Comparison of ENCODE assay signal across 7 cellular contexts in genomic region chr9:64772751-64773331, GRCh38.
DNase-seq lines count a peak whose midpoint lies in the region; ATAC-seq, FAIRE-seq and TF ChIP-seq lines count a peak whose summit lies in the region.
"Not testable (repeated sequence)": the region's sequence is repeated elsewhere in the genome, so short reads cannot be mapped to it uniquely, and the experiment has no call there.

No MANE protein-coding gene starts in this region.

- POLR2A ChIA-PET in OCI-LY7 (lab: Charles Lee): not testable (repeated sequence)

- not testable (repeated sequence) for H3K9me3 Mint-ChIP-seq in activated T-cell treated with anti-CD3 and anti-CD28 coated beads, Interleukin-2, amount 50 U/mL, for 72 hours

- not testable (repeated sequence) for H3K4me1 ChIP-seq in GM23248 (ENCODE audit: insufficient read depth); OCI-LY7 (ENCODE audit: insufficient read depth, low read length, poor library complexity, severe bottlenecking); skeletal muscle satellite cell (ENCODE audit: control insufficient read depth, insufficient read depth, low read length)

- WGBS in GM23248 (ENCODE audit: low coverage in 1 of 2, low lambda C conversion rate in 2 of 2, missing lambda C conversion rate in 2 of 2), 2 experiments: 1% methylated on average over 38 of the region's 67 CpGs; no CpG with 5 or more reads in 1 of the 2 experiments

- not testable (repeated sequence) for FAIRE-seq in bronchial epithelial cell (lab: Jason Lieb, UNC)

- not testable (repeated sequence) for H3K9me2 ChIP-seq in GM23248 (ENCODE audit: insufficient read depth); OCI-LY7 (ENCODE audit: insufficient read depth, low read length); neural cell (ENCODE audit: insufficient read depth, low read length)

- peak overlapping the region; percentile 49 to 52 for H3K4me3 Mint-ChIP-seq in activated T-cell treated with anti-CD3 and anti-CD28 coated beads, Interleukin-2, amount 50 U/mL, for 72 hours

- intact Hi-C loops in OCI-LY7 (cut with micrococcal nuclease; ENCODE audit: unreplicated experiment): not testable (repeated sequence)

- TF ChIP-seq EP300 in neural cell (conservative IDR thresholded peaks at IDR 0.05; ENCODE audit: poor library complexity, severe bottlenecking): not testable (repeated sequence)

- H3K9me3 ChIP-seq in GM23248 (ENCODE audit: low read depth); OCI-LY7 (ENCODE audit: low read length); neural cell (ENCODE audit: low read length); skeletal muscle satellite cell (replicated peaks; ENCODE audit: low read length): not testable (repeated sequence)

- not testable (repeated sequence) for BruUV-seq in OCI-LY7 (replicated peaks; lab: Mats Ljungman, UMichigan)

- peak; percentile 0 for DNase-seq in GM23248
- DNase-seq in OCI-LY7 (ENCODE audit: low spot score): peak; percentile 0
- peak in 1 of 2 donors; percentile 0 for DNase-seq in activated T-cell treated with anti-CD3 and anti-CD28 coated beads, Interleukin-2, amount 50 U/mL, for 72 hours
- not testable (repeated sequence) for DNase-seq in bronchial epithelial cell (ENCODE audit: low read depth)
- peak; percentile 2 for DNase-seq in glomerular visceral epithelial cell (ENCODE audit: extremely low spot score)

- not testable (repeated sequence) for H2AFZ ChIP-seq in GM23248; OCI-LY7 (ENCODE audit: low read length); neural cell (ENCODE audit: low read depth, low read length)

- CTCF ChIA-PET in OCI-LY7 (lab: Charles Lee; ENCODE audit: unreplicated experiment): not testable (repeated sequence)

- not testable (repeated sequence) for TF ChIP-seq CTCF in OCI-LY7 (conservative IDR thresholded peaks at IDR 0.05; ENCODE audit: low read length); bronchial epithelial cell (IDR thresholded peaks at IDR 0.05; ENCODE audit: insufficient read depth, low read length, severe bottlenecking); neural cell (IDR thresholded peaks at IDR 0.05; ENCODE audit: poor library complexity, severe bottlenecking)

- not testable (repeated sequence) for ATAC-seq in activated T-cell treated with anti-CD3 and anti-CD28 coated beads, Interleukin-2, amount 50 U/mL, for 72 hours (replicated peaks in 1 of 2)

- H3K4me1 Mint-ChIP-seq in activated T-cell treated with anti-CD3 and anti-CD28 coated beads, Interleukin-2, amount 50 U/mL, for 72 hours (ENCODE audit: low read depth): not testable (repeated sequence)

- not testable (repeated sequence) for H3F3A ChIP-seq in GM23248 (ENCODE audit: insufficient read depth); neural cell (ENCODE audit: insufficient read depth, low read length, poor library complexity, severe bottlenecking)

- in situ Hi-C loops in GM23248 (cut with MboI): not testable (repeated sequence)

- H3K9ac ChIP-seq in GM23248; neural cell (ENCODE audit: low read length); skeletal muscle satellite cell (ENCODE audit: low read depth, low read length): not testable (repeated sequence)

- not testable (repeated sequence) for H3K4me3 ChIP-seq in GM23248; skeletal muscle satellite cell (ENCODE audit: low read length)
- peak overlapping the region; percentile 62 for H3K4me3 ChIP-seq in OCI-LY7 (ENCODE audit: low read depth, low read length, poor library complexity, severe bottlenecking)
- peak overlapping the region; percentile 21 for H3K4me3 ChIP-seq in bronchial epithelial cell (ENCODE audit: low read depth, low read length)
- H3K4me3 ChIP-seq in neural cell (ENCODE audit: low read length): peak overlapping the region; percentile 55

- not testable (repeated sequence) for H3K4me2 ChIP-seq in GM23248 (ENCODE audit: unreplicated experiment); OCI-LY7 (ENCODE audit: low read length); neural cell (ENCODE audit: low read length)
- peak overlapping the region; percentile 37 for H3K4me2 ChIP-seq in skeletal muscle satellite cell (ENCODE audit: low read length)

- not testable (repeated sequence) for H3K79me2 ChIP-seq in GM23248 (ENCODE audit: insufficient read depth); OCI-LY7 (ENCODE audit: insufficient read depth, low read depth, low read length); neural cell (replicated peaks; ENCODE audit: insufficient read depth, low read length)

- H4K20me1 ChIP-seq in GM23248 (ENCODE audit: insufficient read depth); OCI-LY7 (ENCODE audit: insufficient read depth, low read length); neural cell (ENCODE audit: insufficient read depth): not testable (repeated sequence)

- H3K27me3 Mint-ChIP-seq in activated T-cell treated with anti-CD3 and anti-CD28 coated beads, Interleukin-2, amount 50 U/mL, for 72 hours (ENCODE audit: low read depth): peaks cover 11% of the 10 kb centered on the region

- not testable (repeated sequence) for H3K36me3 Mint-ChIP-seq in activated T-cell treated with anti-CD3 and anti-CD28 coated beads, Interleukin-2, amount 50 U/mL, for 72 hours (ENCODE audit: insufficient read depth in 2 of 2)

- TF ChIP-seq RAD21 in neural cell (conservative IDR thresholded peaks at IDR 0.05): not testable (repeated sequence)

- H3K27ac Mint-ChIP-seq in activated T-cell treated with anti-CD3 and anti-CD28 coated beads, Interleukin-2, amount 50 U/mL, for 72 hours: not testable (repeated sequence)

- H3K27ac ChIP-seq in GM23248; OCI-LY7 (ENCODE audit: low read depth, low read length, poor library complexity, severe bottlenecking); neural cell (ENCODE audit: low read length): not testable (repeated sequence)

- not testable (repeated sequence) for H3K36me3 ChIP-seq in GM23248 (ENCODE audit: low read depth); OCI-LY7 (ENCODE audit: insufficient read depth, low read length); bronchial epithelial cell (ENCODE audit: control insufficient read depth, insufficient read depth, low read length); neural cell (ENCODE audit: insufficient read depth, low read length); skeletal muscle satellite cell (ENCODE audit: insufficient read depth, low read length)

- not testable (repeated sequence) for H3K27me3 ChIP-seq in GM23248 (replicated peaks; ENCODE audit: insufficient read depth); bronchial epithelial cell (ENCODE audit: control insufficient read depth, insufficient read depth, low read length); skeletal muscle satellite cell (ENCODE audit: control insufficient read depth, insufficient read depth, low read length)
- peaks cover 12% of the 10 kb centered on the region for H3K27me3 ChIP-seq in neural cell (ENCODE audit: insufficient read depth, low read depth, low read length)
